Comparison of ENCODE assay signal across 1 cellular context in genomic region chr11:77106321-77106720, GRCh38.
TF ChIP-seq lines count a peak whose summit lies in the region.

No MANE protein-coding gene starts in this region.

TF ChIP-seq in HepG2, 621 proteins besides CTCF, POLR2A, EP300 and RAD21:
- TF ChIP-seq THAP11 (CRISPR knock-in tag; IDR thresholded peaks at IDR 0.05) = no peak
- no peak for TF ChIP-seq IRX3 (CRISPR knock-in tag; IDR thresholded peaks at IDR 0.05; ENCODE audit: borderline replicate concordance, low read depth)
- TF ChIP-seq ZNF10 (CRISPR knock-in tag; IDR thresholded peaks at IDR 0.05; ENCODE audit: borderline replicate concordance, low read depth) = no peak
- no peak for TF ChIP-seq RFXANK (CRISPR knock-in tag; IDR thresholded peaks at IDR 0.05)
- no peak for TF ChIP-seq GATAD2A (CRISPR knock-in tag; IDR thresholded peaks at IDR 0.05)
